In the genomic region with DNA sequence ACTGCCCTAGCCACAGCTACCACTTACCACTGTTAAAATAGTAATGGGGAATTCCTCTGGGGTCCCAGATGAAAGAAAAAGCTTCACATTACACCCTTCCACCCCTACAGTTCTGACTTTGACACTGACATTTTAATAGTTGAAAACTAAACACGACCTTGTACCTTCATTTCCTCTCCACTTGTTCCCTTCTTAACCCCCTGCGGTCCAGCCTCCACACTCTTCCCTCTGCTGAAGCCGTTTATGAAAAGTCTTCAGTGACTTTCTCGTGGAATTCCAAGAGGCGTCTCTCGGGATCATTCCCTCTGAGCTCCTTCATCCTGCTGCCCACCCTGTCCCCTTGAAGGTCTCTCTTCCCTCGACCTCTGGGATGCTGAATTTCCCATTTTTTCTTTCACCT, we compare ENCODE assay signal across 15 cellular contexts. TPM values are rescaled to one million over a fixed set of nuclear protein-coding genes. Genes with fewer than 3 reads are reported as not detected.
DNase-seq lines count a peak whose midpoint lies in the region; ATAC-seq and TF ChIP-seq lines count a peak whose summit lies in the region.
"Had no signal": no experiment of that assay in that cellular context is flagged by ENCODE, and none has a peak within 500 bp of the region (broad histone marks: within the 10 kb centered on the region; RNA-seq: fewer than 3 reads in every experiment).

No MANE protein-coding gene starts in this region.

- no peaks in the 10 kb centered on the region for H3K27me3 Mint-ChIP-seq in Caco-2 (ENCODE audit: insufficient read depth, unreplicated experiment)
- no peaks in the 10 kb centered on the region for H3K27me3 Mint-ChIP-seq in activated T-helper 17 cell treated with anti-CD3 and anti-CD28 coated beads, Interleukin-2, amount 50 U/mL, for 72 hours
- H3K27me3 Mint-ChIP-seq in nephron progenitor cell (ENCODE audit: low read depth, poor library complexity) = peaks cover 4% of the 10 kb centered on the region
- H3K27me3 Mint-ChIP-seq: B cell had no signal

- no peak overlapping the region for H3K4me3 Mint-ChIP-seq in Caco-2 (ENCODE audit: unreplicated experiment)
- no peak overlapping the region for H3K4me3 Mint-ChIP-seq in activated T-helper 17 cell treated with anti-CD3 and anti-CD28 coated beads, Interleukin-2, amount 50 U/mL, for 72 hours
- no peak overlapping the region for H3K4me3 Mint-ChIP-seq in nephron progenitor cell
- H3K4me3 Mint-ChIP-seq: B cell; CD8-positive, alpha-beta T cell had no signal

- H3K4me1 Mint-ChIP-seq in Caco-2 (ENCODE audit: low read depth, unreplicated experiment) (peaks cover 22% of the 10 kb centered on the region), nephron progenitor cell (peaks cover 33% of the 10 kb centered on the region)
- H3K4me1 Mint-ChIP-seq in activated T-helper 17 cell treated with anti-CD3 and anti-CD28 coated beads, Interleukin-2, amount 50 U/mL, for 72 hours = no peaks in the 10 kb centered on the region
- H3K4me1 Mint-ChIP-seq: B cell had no signal

- H3K36me3 Mint-ChIP-seq in Caco-2 (ENCODE audit: insufficient read depth, unreplicated experiment) (peaks cover 5% of the 10 kb centered on the region), nephron progenitor cell (ENCODE audit: low read depth) (peaks cover 26% of the 10 kb centered on the region)
- peaks cover 5% of the 10 kb centered on the region for H3K36me3 Mint-ChIP-seq in activated T-helper 17 cell treated with anti-CD3 and anti-CD28 coated beads, Interleukin-2, amount 50 U/mL, for 72 hours (ENCODE audit: low read depth)

- peaks cover 31% of the 10 kb centered on the region for H3K4me1 ChIP-seq in Caco-2
- H3K4me1 ChIP-seq in effector memory CD4-positive, alpha-beta T cell (ENCODE audit: control insufficient read depth, insufficient read depth, low read length, poor library complexity, severe bottlenecking) = no peaks in the 10 kb centered on the region

- no peak for ATAC-seq in activated T-helper 17 cell treated with anti-CD3 and anti-CD28 coated beads, Interleukin-2, amount 50 U/mL, for 72 hours (replicated peaks)
- ATAC-seq: CD8-positive, alpha-beta T cell had no signal

- BruUV-seq in Caco-2 (replicated peaks; lab: Mats Ljungman, UMichigan) = no TSS peak

- in situ Hi-C loops in GM13977 (cut with MboI; ENCODE audit: low pct_unique_long_range_greater_than_20kb, low sequenced_read_pairs, unreplicated experiment) = no loop called here

- intact Hi-C loops in Caco-2 (cut with micrococcal nuclease; ENCODE audit: unreplicated experiment) = no loop called here

- no peak for DNase-seq in Caco-2
- peak; percentile 31 for DNase-seq in GM13977 (ENCODE audit: low spot score)
- DNase-seq in nephron progenitor cell = no peak
- DNase-seq in KG1 (lab: John Stamatoyannopoulos, UW) = no peak
- DNase-seq in caudate nucleus (lab: John Stamatoyannopoulos, UW) = no peak
- DNase-seq in effector memory CD4-positive, alpha-beta T cell = no peak
- DNase-seq: CD8-positive, alpha-beta T cell; DMS 273 treated with DMSO at 0.1 percent for 48 hours; DMS53; DND-41; EL had no signal

- H3K9me3 ChIP-seq in Caco-2 = no peaks in the 10 kb centered on the region
- no peaks in the 10 kb centered on the region for H3K9me3 ChIP-seq in effector memory CD4-positive, alpha-beta T cell (ENCODE audit: control insufficient read depth, low read length)
- H3K9me3 ChIP-seq: BLaER1 treated with 17β-estradiol and CSF1 and Interleukin-3, amounts not matched to agents 10 nM and 100 nM; HAP-1 had no signal

- no peak overlapping the region for H3K4me3 ChIP-seq in Caco-2 (ENCODE audit: low read depth, low read length)
- H3K4me3 ChIP-seq in effector memory CD4-positive, alpha-beta T cell (ENCODE audit: insufficient read depth, low read depth, low read length, poor library complexity, severe bottlenecking) = no peak overlapping the region
- H3K4me3 ChIP-seq: BLaER1 treated with 17β-estradiol and CSF1 and Interleukin-3, amounts not matched to agents 10 nM and 100 nM; HAP-1 had no signal

- no peaks in the 10 kb centered on the region for H3K36me3 ChIP-seq in Caco-2 (ENCODE audit: control insufficient read depth, insufficient read depth, low read length)
- H3K36me3 ChIP-seq in effector memory CD4-positive, alpha-beta T cell (ENCODE audit: control insufficient read depth, insufficient read depth, low read length) = no peaks in the 10 kb centered on the region
- H3K36me3 ChIP-seq: HAP-1 had no signal

- H3K27ac Mint-ChIP-seq in Caco-2 (ENCODE audit: unreplicated experiment) (peak overlapping the region; percentile 8), nephron progenitor cell (peak overlapping the region; percentile 54)
- H3K27ac Mint-ChIP-seq in activated T-helper 17 cell treated with anti-CD3 and anti-CD28 coated beads, Interleukin-2, amount 50 U/mL, for 72 hours = peak overlapping the region; percentile 32
- H3K27ac Mint-ChIP-seq: B cell; CD8-positive, alpha-beta T cell had no signal

- TF ChIP-seq CTCF in Caco-2 (IDR thresholded peaks at IDR 0.05; ENCODE audit: insufficient read depth in 1 of 2, low read depth in 1 of 2, low read length in 1 of 2, severe bottlenecking in 1 of 2, unreplicated experiment in 1 of 2) = no peak
- TF ChIP-seq CTCF in GM13977 (IDR thresholded peaks at IDR 0.05; ENCODE audit: extremely low read depth, insufficient read depth, missing control alignments) = no peak
- TF ChIP-seq CTCF in nephron progenitor cell (IDR thresholded peaks at IDR 0.05) = no peak

- no peak overlapping the region for H3K27ac ChIP-seq in caudate nucleus (ENCODE audit: low read depth, low read length)
- H3K27ac ChIP-seq in effector memory CD4-positive, alpha-beta T cell (ENCODE audit: insufficient read depth, low read length, poor library complexity, severe bottlenecking) = no peak overlapping the region
- H3K27ac ChIP-seq: BLaER1 treated with 17β-estradiol and CSF1 and Interleukin-3, amounts not matched to agents 10 nM and 100 nM had no signal

- POLR2A ChIA-PET in Caco-2 (lab: Charles Lee) = no interaction called here

- CTCF ChIA-PET in Caco-2 (lab: Charles Lee) = no interaction called here

- H3K27me3 ChIP-seq in Caco-2 (replicated peaks; ENCODE audit: control insufficient read depth, insufficient read depth, low read length) = no peaks in the 10 kb centered on the region
- no peaks in the 10 kb centered on the region for H3K27me3 ChIP-seq in effector memory CD4-positive, alpha-beta T cell (replicated peaks; ENCODE audit: control insufficient read depth, insufficient read depth, low read length, poor library complexity, severe bottlenecking)
- H3K27me3 ChIP-seq: BLaER1 treated with 17β-estradiol and CSF1 and Interleukin-3, amounts not matched to agents 10 nM and 100 nM had no signal

- H3K9me3 Mint-ChIP-seq in Caco-2 (ENCODE audit: unreplicated experiment) (no peaks in the 10 kb centered on the region), nephron progenitor cell (no peaks in the 10 kb centered on the region)
- no peaks in the 10 kb centered on the region for H3K9me3 Mint-ChIP-seq in activated T-helper 17 cell treated with anti-CD3 and anti-CD28 coated beads, Interleukin-2, amount 50 U/mL, for 72 hours
- H3K9me3 Mint-ChIP-seq: CD8-positive, alpha-beta T cell had no signal

RNA-seq across cellular contexts. Expression of gene TIAM2, which starts 36.6 kb away (rescaled TPM):
- 3.8 and 5.1 TPM in 2 replicates for total RNA-seq in Caco-2 (2022)
- 1 to 10 TPM; 4.7 to 5.0 TPM for total RNA-seq in activated T-helper 17 cell treated with anti-CD3 and anti-CD28 coated beads, Interleukin-2, amount 50 U/mL, for 72 hours
